In the genomic region with DNA sequence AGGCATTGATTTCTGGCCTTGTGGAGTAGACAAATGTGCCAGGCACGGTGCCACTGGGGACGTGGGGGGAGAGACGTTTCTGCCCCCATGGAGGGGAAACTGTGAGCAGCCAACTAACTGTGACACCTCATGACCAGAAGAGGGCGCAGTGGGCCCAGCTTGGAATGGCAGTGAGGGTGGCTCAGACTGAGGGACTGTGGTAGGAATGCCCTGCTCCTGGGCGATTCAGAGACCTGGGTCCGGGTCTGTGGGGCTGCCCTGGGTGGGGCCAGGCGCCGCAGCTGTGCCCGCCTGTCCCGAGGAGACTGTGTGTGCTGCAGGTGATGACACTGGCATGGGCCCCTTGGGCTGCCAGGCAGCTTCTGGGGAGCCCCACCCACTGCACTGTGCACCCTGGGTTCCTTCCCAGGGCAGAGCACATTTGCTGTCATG, we compare ENCODE assay signal across 8 cellular contexts. TPM values are rescaled to one million over a fixed set of nuclear protein-coding genes. Genes with fewer than 3 reads are reported as not detected.
DNase-seq lines count a peak whose midpoint lies in the region; ATAC-seq and TF ChIP-seq lines count a peak whose summit lies in the region.

No MANE protein-coding gene starts in this region.

- peak overlapping the region; percentile 38 for H3K27ac ChIP-seq in RWPE1
- no peak overlapping the region for H3K27ac ChIP-seq in psoas muscle

- peaks cover 0 to 8% of the 10 kb centered on the region in 2 donors for H3K36me3 ChIP-seq in psoas muscle (ENCODE audit: insufficient read depth in 1 of 2, low read depth in 1 of 2)

- peaks cover 13% of the 10 kb centered on the region for H3K4me1 ChIP-seq in psoas muscle

- peaks cover 3% of the 10 kb centered on the region for H3K36me3 Mint-ChIP-seq in activated naive CD4-positive, alpha-beta T cell treated with anti-CD3 and anti-CD28 coated beads for 36 hours (ENCODE audit: low read depth)

- no peak overlapping the region for H3K27ac Mint-ChIP-seq in activated naive CD4-positive, alpha-beta T cell treated with anti-CD3 and anti-CD28 coated beads for 36 hours

- H3K4me3 Mint-ChIP-seq in activated naive CD4-positive, alpha-beta T cell treated with anti-CD3 and anti-CD28 coated beads for 36 hours: no peak overlapping the region

- ATAC-seq in Right ventricle myocardium superior (ENCODE audit: poor library complexity): peak; percentile 75
- ATAC-seq in psoas muscle: peak; percentile 67 to 87 (median 80)
- ATAC-seq in GM21526 (IDR thresholded peaks at IDR 0.05; ENCODE audit: low FRiP score, unreplicated experiment): no peak

- no peak overlapping the region for H3K4me3 ChIP-seq in AG04449 (ENCODE audit: low read depth, low read length)
- no peak overlapping the region for H3K4me3 ChIP-seq in psoas muscle

- WGBS in psoas muscle, 3 donors: 29 to 40% (median 32%) methylated on average over 9 to 10 of the region's 10 CpGs

- intact Hi-C loops in activated naive CD4-positive, alpha-beta T cell treated with anti-CD3 and anti-CD28 coated beads for 36 hours (cut with micrococcal nuclease): loop anchor here (1.0 to 2.0 kb wide), 2 partner anchors 163 to 262 kb away; no protein-coding TSS in a partner anchor
- intact Hi-C loops in Right ventricle myocardium superior (cut with DNase I): loop anchor here (5.0 to 10.0 kb wide), 2 partner anchors 261 to 1244 kb away; no protein-coding TSS in a partner anchor
- intact Hi-C loops in psoas muscle (cut with DNase I): loop anchor here in 1 of 2 donors (5.0 to 10.0 kb wide), 2 partner anchors 264 to 1241 kb away; no protein-coding TSS in a partner anchor

- H3K27me3 ChIP-seq in psoas muscle (ENCODE audit: insufficient read depth in 3 of 3, low read length in 2 of 3): no peaks in the 10 kb centered on the region

- in situ Hi-C loops in GM13977 (cut with MboI; ENCODE audit: low pct_unique_long_range_greater_than_20kb, low sequenced_read_pairs, unreplicated experiment): no loop called here
- in situ Hi-C loops in KBM-7 (cut with MboI; ENCODE audit: low pct_unique_long_range_greater_than_20kb, low sequenced_read_pairs): loop anchor here (25.0 kb wide), 2 partner anchors 254 to 504 kb away; no protein-coding TSS in a partner anchor

- peaks cover 24% of the 10 kb centered on the region for H3K4me1 Mint-ChIP-seq in activated naive CD4-positive, alpha-beta T cell treated with anti-CD3 and anti-CD28 coated beads for 36 hours (ENCODE audit: low read depth)

- no peaks in the 10 kb centered on the region for H3K27me3 Mint-ChIP-seq in activated naive CD4-positive, alpha-beta T cell treated with anti-CD3 and anti-CD28 coated beads for 36 hours (ENCODE audit: low read depth)

- POLR2A ChIA-PET in AG04449 (lab: Yijun Ruan, JAX) (interaction anchor here (0.7 kb wide), 1 partner anchor 9 kb away, joined by 3 read pairs; a partner anchor contains a TSS), RWPE1 (lab: Yijun Ruan, JAX; ENCODE audit: low non-redundant PET) (interaction anchor here (0.6 kb wide), 1 partner anchor 195 kb away, joined by 4 read pairs; no protein-coding TSS in a partner anchor)

- no peaks in the 10 kb centered on the region for H3K9me3 Mint-ChIP-seq in activated naive CD4-positive, alpha-beta T cell treated with anti-CD3 and anti-CD28 coated beads for 36 hours

- DNase-seq in AG04449 (ENCODE audit: low read depth, low spot score): no peak
- DNase-seq in GM13977 (ENCODE audit: low spot score): peak; percentile 80
- peak; percentile 63 for DNase-seq in KBM-7
- DNase-seq in RWPE1 (ENCODE audit: low spot score): peak; percentile 49
- peak; percentile 73 for DNase-seq in activated naive CD4-positive, alpha-beta T cell treated with anti-CD3 and anti-CD28 coated beads for 36 hours
- DNase-seq in Right ventricle myocardium superior: peak; percentile 67
- DNase-seq in psoas muscle: peak; percentile 55 to 72

- CTCF ChIA-PET in AG04449 (lab: Yijun Ruan, JAX): interaction anchor here (1.0 to 18.7 kb wide), 30 partner anchors 7 to 1281 kb away, joined by 3 to 497 read pairs (median 10); partner anchors contain the start of gene WDR25
- CTCF ChIA-PET in RWPE1 (lab: Yijun Ruan, JAX): interaction anchor here (0.5 to 4.6 kb wide), 22 partner anchors 9 to 1285 kb away, joined by 3 to 46 read pairs (median 4); a partner anchor contains a TSS
- CTCF ChIA-PET in activated naive CD4-positive, alpha-beta T cell treated with anti-CD3 and anti-CD28 coated beads for 36 hours (lab: Charles Lee): interaction anchor here (0.6 to 6.8 kb wide), 16 partner anchors 8 to 272 kb away, joined by 3 to 125 read pairs (median 5); no protein-coding TSS in a partner anchor

- TF ChIP-seq CTCF in AG04449 (IDR thresholded peaks at IDR 0.05; ENCODE audit: insufficient read depth, low read length, missing control alignments): peak; percentile 93
- TF ChIP-seq CTCF in GM13977 (IDR thresholded peaks at IDR 0.05; ENCODE audit: extremely low read depth, insufficient read depth, missing control alignments): peak; percentile 92
- peak; percentile 82 for TF ChIP-seq CTCF in RWPE1 (conservative IDR thresholded peaks at IDR 0.05; ENCODE audit: low read depth)
- peak; percentile 77 for TF ChIP-seq CTCF in psoas muscle (IDR thresholded peaks at IDR 0.05)

- no peaks in the 10 kb centered on the region for H3K9me3 ChIP-seq in psoas muscle

RNA-seq across cellular contexts. Expression of gene WDR25, which starts 7.5 kb away (rescaled TPM):
- total RNA-seq in activated naive CD4-positive, alpha-beta T cell treated with anti-CD3 and anti-CD28 coated beads for 36 hours: 1 to 10 TPM; 6.0 to 6.6 TPM
- 3.9 TPM for total RNA-seq in Right ventricle myocardium superior
- 1 to 10 TPM; 6.0 to 9.3 (median 7.3) TPM for total RNA-seq in psoas muscle
- 10 to 100 TPM in 1 of 3 donors, 1 to 10 TPM in 2; 6.7 to 11.7 (median 9.3) TPM for polyA plus RNA-seq in psoas muscle
